Comparison of ENCODE assay signal across 1 cellular context in genomic region chr16:695355-696089, GRCh38.
TF ChIP-seq lines count a peak whose summit lies in the region.

No MANE protein-coding gene starts in this region.

TF ChIP-seq in K562, 482 proteins besides CTCF, POLR2A, EP300 and RAD21 (continued from another document):
- TF ChIP-seq RBFOX2 (IDR thresholded peaks at IDR 0.05; ENCODE audit: low read depth, low read length) (peak; percentile 74), HMBOX1 (IDR thresholded peaks at IDR 0.05) (no peak), ZKSCAN3 (CRISPR knock-in tag; IDR thresholded peaks at IDR 0.05) (no peak), PML (IDR thresholded peaks at IDR 0.05; ENCODE audit: low read length) (no peak), PURB (CRISPR knock-in tag; IDR thresholded peaks at IDR 0.05; ENCODE audit: low read depth) (no peak), FOXA1 (IDR thresholded peaks at IDR 0.05; ENCODE audit: borderline replicate concordance) (no peak), CREM (IDR thresholded peaks at IDR 0.05; ENCODE audit: low read depth) (peak; percentile 6; the same call in 1 of the 2 replicates), BHLHE40 (IDR thresholded peaks at IDR 0.05; ENCODE audit: low read length) (peak; percentile 48; the same call in 1 of the 2 replicates), U2AF1 (optimal IDR thresholded peaks at IDR 0.05; ENCODE audit: low read depth, low read length) (peak; percentile 81), ZNF444 (CRISPR knock-in tag; IDR thresholded peaks at IDR 0.05) (no peak), RUNX1 (IDR thresholded peaks at IDR 0.05; ENCODE audit: low read depth) (no peak), ATF7 (IDR thresholded peaks at IDR 0.05) (peak; percentile 45; the same call in 1 of the 2 replicates), SMC3 (conservative IDR thresholded peaks at IDR 0.05; ENCODE audit: insufficient read depth, low read depth, low read length) (no peak), NR2C2 (CRISPR knock-in tag; IDR thresholded peaks at IDR 0.05) (peak; percentile 83; the same call in 1 of the 2 replicates), NR2C2 (tag; IDR thresholded peaks at IDR 0.05) (peak; percentile 57; the same call in 1 of the 2 replicates), PHTF2 (CRISPR knock-in tag; IDR thresholded peaks at IDR 0.05) (no peak), SMARCA5 (IDR thresholded peaks at IDR 0.05) (0 out of 2 replicates have a peak, but pooled peaks have one; percentile 25), GABPA (tag; conservative IDR thresholded peaks at IDR 0.05; ENCODE audit: low read depth) (0 out of 2 replicates have a peak, but pooled peaks have one; percentile 32), USF2 (CRISPR knock-in tag; IDR thresholded peaks at IDR 0.05) (peak; percentile 85), ZBTB2 (IDR thresholded peaks at IDR 0.05) (peak; percentile 74), BCOR (IDR thresholded peaks at IDR 0.05) (0 out of 2 replicates have a peak, but pooled peaks have one; percentile 12), TSHZ1 (CRISPR knock-in tag; IDR thresholded peaks at IDR 0.05) (no peak), TGIF2 (CRISPR knock-in tag; IDR thresholded peaks at IDR 0.05) (no peak), TCFL5 (CRISPR knock-in tag; conservative IDR thresholded peaks at IDR 0.05) (no peak), KLF13 (tag; IDR thresholded peaks at IDR 0.05; ENCODE audit: borderline replicate concordance, low read depth) (0 out of 2 replicates have a peak, but pooled peaks have one; percentile 7), ZMIZ1 (IDR thresholded peaks at IDR 0.05; ENCODE audit: low read depth in 2 of 2, low read length in 2 of 2) (no peak)
- TF ChIP-seq, protein P1, sequence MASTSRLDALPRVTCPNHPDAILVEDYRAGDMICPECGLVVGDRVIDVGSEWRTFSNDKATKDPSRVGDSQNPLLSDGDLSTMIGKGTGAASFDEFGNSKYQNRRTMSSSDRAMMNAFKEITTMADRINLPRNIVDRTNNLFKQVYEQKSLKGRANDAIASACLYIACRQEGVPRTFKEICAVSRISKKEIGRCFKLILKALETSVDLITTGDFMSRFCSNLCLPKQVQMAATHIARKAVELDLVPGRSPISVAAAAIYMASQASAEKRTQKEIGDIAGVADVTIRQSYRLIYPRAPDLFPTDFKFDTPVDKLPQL (IDR thresholded peaks at IDR 0.05; ENCODE audit: extremely low read depth, insufficient read length): no peak
- TF ChIP-seq, protein P2, sequence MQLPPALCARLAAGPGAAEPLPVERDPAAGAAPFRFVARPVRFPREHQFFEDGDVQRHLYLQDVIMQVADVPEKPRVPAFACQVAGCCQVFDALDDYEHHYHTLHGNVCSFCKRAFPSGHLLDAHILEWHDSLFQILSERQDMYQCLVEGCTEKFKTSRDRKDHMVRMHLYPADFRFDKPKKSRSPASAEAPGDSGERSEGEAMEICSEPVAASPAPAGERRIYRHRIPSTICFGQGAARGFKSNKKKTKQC (CRISPR knock-in tag; IDR thresholded peaks at IDR 0.05): peak; percentile 92
- TF ChIP-seq, protein P3, sequence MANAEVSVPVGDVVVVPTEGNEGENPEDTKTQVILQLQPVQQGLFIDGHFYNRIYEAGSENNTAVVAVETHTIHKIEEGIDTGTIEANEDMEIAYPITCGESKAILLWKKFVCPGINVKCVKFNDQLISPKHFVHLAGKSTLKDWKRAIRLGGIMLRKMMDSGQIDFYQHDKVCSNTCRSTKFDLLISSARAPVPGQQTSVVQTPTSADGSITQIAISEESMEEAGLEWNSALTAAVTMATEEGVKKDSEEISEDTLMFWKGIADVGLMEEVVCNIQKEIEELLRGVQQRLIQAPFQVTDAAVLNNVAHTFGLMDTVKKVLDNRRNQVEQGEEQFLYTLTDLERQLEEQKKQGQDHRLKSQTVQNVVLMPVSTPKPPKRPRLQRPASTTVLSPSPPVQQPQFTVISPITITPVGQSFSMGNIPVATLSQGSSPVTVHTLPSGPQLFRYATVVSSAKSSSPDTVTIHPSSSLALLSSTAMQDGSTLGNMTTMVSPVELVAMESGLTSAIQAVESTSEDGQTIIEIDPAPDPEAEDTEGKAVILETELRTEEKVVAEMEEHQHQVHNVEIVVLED (CRISPR knock-in tag; IDR thresholded peaks at IDR 0.05): peak; percentile 39; the same call in 1 of the 2 replicates
